ENCODE assay signal across 1 cellular context in the genomic region with DNA sequence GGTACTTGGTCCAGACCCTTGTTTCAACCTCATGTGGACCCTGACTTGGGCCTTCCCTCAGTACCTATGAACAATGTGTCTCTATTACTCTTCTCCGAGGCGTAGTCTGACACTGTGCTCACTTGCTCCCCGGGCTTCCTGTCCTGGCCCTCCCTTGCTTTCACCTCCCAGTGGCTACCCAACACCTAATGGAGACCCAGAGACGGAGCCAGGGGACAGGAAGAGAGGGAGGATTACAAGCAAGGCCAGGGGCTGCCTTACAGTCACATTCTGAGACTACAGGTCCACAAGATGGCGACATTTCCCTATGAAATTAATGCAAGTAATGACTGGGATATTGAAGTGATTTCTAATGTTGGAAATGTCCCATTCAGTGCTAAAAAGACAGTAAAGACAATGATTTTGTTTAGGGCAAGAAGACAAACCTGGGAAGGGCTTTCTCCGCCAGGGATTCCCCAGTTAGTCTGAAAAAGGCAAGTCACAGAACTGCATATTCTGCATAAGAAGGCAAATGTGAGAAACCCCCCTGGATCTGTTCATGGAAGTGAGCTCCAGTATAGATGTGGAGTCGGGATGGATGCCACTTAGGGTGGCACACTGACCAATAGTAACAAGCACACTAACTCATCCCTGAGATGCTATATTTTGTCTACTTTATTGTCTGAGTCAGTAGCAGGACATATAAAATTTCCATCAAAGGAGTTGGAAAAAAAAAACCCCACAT.
TF ChIP-seq lines count a peak whose summit lies in the region.

No MANE protein-coding gene starts in this region.

TF ChIP-seq in HCT116, 20 proteins besides CTCF, POLR2A, EP300 and RAD21 (continued from another document):
- TF ChIP-seq, protein P1, sequence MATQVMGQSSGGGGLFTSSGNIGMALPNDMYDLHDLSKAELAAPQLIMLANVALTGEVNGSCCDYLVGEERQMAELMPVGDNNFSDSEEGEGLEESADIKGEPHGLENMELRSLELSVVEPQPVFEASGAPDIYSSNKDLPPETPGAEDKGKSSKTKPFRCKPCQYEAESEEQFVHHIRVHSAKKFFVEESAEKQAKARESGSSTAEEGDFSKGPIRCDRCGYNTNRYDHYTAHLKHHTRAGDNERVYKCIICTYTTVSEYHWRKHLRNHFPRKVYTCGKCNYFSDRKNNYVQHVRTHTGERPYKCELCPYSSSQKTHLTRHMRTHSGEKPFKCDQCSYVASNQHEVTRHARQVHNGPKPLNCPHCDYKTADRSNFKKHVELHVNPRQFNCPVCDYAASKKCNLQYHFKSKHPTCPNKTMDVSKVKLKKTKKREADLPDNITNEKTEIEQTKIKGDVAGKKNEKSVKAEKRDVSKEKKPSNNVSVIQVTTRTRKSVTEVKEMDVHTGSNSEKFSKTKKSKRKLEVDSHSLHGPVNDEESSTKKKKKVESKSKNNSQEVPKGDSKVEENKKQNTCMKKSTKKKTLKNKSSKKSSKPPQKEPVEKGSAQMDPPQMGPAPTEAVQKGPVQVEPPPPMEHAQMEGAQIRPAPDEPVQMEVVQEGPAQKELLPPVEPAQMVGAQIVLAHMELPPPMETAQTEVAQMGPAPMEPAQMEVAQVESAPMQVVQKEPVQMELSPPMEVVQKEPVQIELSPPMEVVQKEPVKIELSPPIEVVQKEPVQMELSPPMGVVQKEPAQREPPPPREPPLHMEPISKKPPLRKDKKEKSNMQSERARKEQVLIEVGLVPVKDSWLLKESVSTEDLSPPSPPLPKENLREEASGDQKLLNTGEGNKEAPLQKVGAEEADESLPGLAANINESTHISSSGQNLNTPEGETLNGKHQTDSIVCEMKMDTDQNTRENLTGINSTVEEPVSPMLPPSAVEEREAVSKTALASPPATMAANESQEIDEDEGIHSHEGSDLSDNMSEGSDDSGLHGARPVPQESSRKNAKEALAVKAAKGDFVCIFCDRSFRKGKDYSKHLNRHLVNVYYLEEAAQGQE (IDR thresholded peaks at IDR 0.05; ENCODE audit: low read depth): no peak
- TF ChIP-seq JUND (IDR thresholded peaks at IDR 0.05) (no peak), YY1 (IDR thresholded peaks at IDR 0.05; ENCODE audit: extremely low read depth, insufficient replicate concordance, low read depth, low read length) (no peak), EZH2phosphoT487 (IDR thresholded peaks at IDR 0.05; ENCODE audit: borderline replicate concordance) (no peak), FOSL1 (IDR thresholded peaks at IDR 0.05; ENCODE audit: low read depth) (no peak), SP1 (IDR thresholded peaks at IDR 0.05; ENCODE audit: low read depth) (no peak), ZFX (IDR thresholded peaks at IDR 0.05) (no peak), SRF (IDR thresholded peaks at IDR 0.05; ENCODE audit: low read depth) (no peak), POLR2AphosphoS5 (IDR thresholded peaks at IDR 0.05; ENCODE audit: low read depth, low read length) (no peak), CBX3 (IDR thresholded peaks at IDR 0.05; ENCODE audit: low read depth) (no peak), TCF7L2 (IDR thresholded peaks at IDR 0.05; ENCODE audit: borderline replicate concordance, extremely low read depth, insufficient read depth, insufficient read length) (no peak)
- TF ChIP-seq, protein P2, sequence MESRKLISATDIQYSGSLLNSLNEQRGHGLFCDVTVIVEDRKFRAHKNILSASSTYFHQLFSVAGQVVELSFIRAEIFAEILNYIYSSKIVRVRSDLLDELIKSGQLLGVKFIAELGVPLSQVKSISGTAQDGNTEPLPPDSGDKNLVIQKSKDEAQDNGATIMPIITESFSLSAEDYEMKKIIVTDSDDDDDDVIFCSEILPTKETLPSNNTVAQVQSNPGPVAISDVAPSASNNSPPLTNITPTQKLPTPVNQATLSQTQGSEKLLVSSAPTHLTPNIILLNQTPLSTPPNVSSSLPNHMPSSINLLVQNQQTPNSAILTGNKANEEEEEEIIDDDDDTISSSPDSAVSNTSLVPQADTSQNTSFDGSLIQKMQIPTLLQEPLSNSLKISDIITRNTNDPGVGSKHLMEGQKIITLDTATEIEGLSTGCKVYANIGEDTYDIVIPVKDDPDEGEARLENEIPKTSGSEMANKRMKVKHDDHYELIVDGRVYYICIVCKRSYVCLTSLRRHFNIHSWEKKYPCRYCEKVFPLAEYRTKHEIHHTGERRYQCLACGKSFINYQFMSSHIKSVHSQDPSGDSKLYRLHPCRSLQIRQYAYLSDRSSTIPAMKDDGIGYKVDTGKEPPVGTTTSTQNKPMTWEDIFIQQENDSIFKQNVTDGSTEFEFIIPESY (IDR thresholded peaks at IDR 0.05; ENCODE audit: extremely low read depth, insufficient replicate concordance, low read length): no peak
